ENCODE assay signal across 1 cellular context in the genomic region with DNA sequence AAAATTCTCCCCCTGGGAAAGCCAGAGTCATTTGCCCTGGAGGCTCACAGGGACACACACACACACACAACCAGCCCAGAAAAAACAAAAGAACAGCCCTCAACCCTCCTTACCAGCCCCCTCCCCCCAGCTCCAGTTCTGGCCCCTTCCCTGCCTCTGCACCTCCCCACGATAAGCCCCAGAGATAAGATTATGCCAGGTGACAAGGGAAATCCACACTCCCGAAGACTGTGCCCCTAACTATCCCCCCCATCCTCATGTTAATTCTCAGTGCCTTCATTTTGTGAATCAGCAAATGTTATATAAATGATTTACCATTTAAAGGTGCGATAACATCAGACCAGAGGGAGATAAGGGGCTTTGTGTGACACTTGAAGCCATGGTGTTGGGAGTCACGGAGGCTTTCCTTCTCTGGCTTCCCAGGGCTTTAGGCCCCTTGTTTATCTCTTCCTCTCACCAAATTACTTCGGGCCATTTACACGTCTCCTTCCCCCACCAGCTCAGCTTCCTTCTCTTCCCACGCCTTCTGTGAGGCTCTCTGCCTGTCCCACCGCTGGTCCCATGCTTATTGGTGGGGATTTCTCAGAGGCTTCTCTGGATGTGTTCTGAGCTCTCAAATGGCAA.
A peak's percentile ranks its signal among the peaks of the same experiment; 100 is the strongest.
TF ChIP-seq lines count a peak whose summit lies in the region.

No MANE protein-coding gene starts in this region.

TF ChIP-seq in HEK293, 187 proteins besides CTCF, POLR2A, EP300 and RAD21 (continued from another document and continues in another):
- TF ChIP-seq ZNF362 (tag by site-specific recombination; IDR thresholded peaks at IDR 0.05), result no peak
- TF ChIP-seq GLIS2 (tag by site-specific recombination; IDR thresholded peaks at IDR 0.05), result no peak
- TF ChIP-seq ZSCAN4 (tag by site-specific recombination; IDR thresholded peaks at IDR 0.05), result peak; percentile 68
- TF ChIP-seq ZNF645 (tag by site-specific recombination; IDR thresholded peaks at IDR 0.05), result no peak
- TF ChIP-seq, protein P1, sequence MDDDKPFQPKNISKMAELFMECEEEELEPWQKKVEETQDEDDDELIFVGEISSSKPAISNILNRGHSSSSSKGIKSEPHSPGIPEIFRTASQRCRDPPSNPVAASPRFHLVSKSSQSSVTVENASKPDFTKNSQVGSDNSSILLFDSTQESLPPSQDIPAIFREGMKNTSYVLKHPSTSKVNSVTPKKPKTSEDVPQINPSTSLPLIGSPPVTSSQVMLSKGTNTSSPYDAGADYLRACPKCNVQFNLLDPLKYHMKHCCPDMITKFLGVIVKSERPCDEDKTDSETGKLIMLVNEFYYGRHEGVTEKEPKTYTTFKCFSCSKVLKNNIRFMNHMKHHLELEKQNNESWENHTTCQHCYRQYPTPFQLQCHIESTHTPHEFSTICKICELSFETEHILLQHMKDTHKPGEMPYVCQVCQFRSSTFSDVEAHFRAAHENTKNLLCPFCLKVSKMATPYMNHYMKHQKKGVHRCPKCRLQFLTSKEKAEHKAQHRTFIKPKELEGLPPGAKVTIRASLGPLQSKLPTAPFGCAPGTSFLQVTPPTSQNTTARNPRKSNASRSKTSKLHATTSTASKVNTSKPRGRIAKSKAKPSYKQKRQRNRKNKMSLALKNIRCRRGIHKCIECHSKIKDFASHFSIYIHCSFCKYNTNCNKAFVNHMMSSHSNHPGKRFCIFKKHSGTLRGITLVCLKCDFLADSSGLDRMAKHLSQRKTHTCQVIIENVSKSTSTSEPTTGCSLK (tag by site-specific recombination; IDR thresholded peaks at IDR 0.05), result no peak
- TF ChIP-seq, protein P2, sequence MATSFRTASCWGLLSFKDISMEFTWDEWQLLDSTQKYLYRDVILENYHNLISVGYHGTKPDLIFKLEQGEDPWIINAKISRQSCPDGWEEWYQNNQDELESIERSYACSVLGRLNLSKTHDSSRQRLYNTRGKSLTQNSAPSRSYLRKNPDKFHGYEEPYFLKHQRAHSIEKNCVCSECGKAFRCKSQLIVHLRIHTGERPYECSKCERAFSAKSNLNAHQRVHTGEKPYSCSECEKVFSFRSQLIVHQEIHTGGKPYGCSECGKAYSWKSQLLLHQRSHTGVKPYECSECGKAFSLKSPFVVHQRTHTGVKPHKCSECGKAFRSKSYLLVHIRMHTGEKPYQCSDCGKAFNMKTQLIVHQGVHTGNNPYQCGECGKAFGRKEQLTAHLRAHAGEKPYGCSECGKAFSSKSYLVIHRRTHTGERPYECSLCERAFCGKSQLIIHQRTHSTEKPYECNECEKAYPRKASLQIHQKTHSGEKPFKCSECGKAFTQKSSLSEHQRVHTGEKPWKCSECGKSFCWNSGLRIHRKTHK (tag by site-specific recombination; IDR thresholded peaks at IDR 0.05), result no peak
- no peak for TF ChIP-seq ELK4 (IDR thresholded peaks at IDR 0.05; ENCODE audit: borderline replicate concordance, low read depth, low read length)
- peak; percentile 54; the same call in 1 of the 2 replicates for TF ChIP-seq KLF10 (tag by site-specific recombination; IDR thresholded peaks at IDR 0.05)
- no peak for TF ChIP-seq ZNF488 (tag by site-specific recombination; IDR thresholded peaks at IDR 0.05)
- 0 out of 2 replicates have a peak, but pooled peaks have one; percentile 19 for TF ChIP-seq REST (tag by site-specific recombination; IDR thresholded peaks at IDR 0.05)
- no peak for TF ChIP-seq KLF9 (tag by site-specific recombination; IDR thresholded peaks at IDR 0.05; ENCODE audit: low read depth)
- no peak for TF ChIP-seq ZNF660 (tag by site-specific recombination; IDR thresholded peaks at IDR 0.05)
- peak; percentile 98 for TF ChIP-seq FEZF1 (tag by site-specific recombination; IDR thresholded peaks at IDR 0.05)
- TF ChIP-seq ZNF776 (tag by site-specific recombination; IDR thresholded peaks at IDR 0.05; ENCODE audit: borderline replicate concordance), result no peak
- TF ChIP-seq, protein P3, sequence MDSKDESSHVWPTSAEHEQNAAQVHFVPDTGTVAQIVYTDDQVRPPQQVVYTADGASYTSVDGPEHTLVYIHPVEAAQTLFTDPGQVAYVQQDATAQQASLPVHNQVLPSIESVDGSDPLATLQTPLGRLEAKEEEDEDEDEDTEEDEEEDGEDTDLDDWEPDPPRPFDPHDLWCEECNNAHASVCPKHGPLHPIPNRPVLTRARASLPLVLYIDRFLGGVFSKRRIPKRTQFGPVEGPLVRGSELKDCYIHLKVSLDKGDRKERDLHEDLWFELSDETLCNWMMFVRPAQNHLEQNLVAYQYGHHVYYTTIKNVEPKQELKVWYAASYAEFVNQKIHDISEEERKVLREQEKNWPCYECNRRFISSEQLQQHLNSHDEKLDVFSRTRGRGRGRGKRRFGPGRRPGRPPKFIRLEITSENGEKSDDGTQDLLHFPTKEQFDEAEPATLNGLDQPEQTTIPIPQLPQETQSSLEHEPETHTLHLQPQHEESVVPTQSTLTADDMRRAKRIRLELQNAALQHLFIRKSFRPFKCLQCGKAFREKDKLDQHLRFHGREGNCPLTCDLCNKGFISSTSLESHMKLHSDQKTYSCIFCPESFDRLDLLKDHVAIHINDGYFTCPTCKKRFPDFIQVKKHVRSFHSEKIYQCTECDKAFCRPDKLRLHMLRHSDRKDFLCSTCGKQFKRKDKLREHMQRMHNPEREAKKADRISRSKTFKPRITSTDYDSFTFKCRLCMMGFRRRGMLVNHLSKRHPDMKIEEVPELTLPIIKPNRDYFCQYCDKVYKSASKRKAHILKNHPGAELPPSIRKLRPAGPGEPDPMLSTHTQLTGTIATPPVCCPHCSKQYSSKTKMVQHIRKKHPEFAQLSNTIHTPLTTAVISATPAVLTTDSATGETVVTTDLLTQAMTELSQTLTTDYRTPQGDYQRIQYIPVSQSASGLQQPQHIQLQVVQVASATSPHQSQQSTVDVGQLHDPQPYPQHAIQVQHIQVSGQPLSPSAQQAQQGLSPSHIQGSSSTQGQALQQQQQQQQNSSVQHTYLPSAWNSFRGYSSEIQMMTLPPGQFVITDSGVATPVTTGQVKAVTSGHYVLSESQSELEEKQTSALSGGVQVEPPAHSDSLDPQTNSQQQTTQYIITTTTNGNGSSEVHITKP (tag by site-specific recombination; IDR thresholded peaks at IDR 0.05), result peak; percentile 91
- TF ChIP-seq ZNF354C (tag by site-specific recombination; IDR thresholded peaks at IDR 0.05; ENCODE audit: borderline replicate concordance, low read depth), result no peak
- TF ChIP-seq BCL11A (tag by site-specific recombination; IDR thresholded peaks at IDR 0.05; ENCODE audit: low read depth), result no peak
- TF ChIP-seq ZNF37A (tag by site-specific recombination; IDR thresholded peaks at IDR 0.05), result no peak
- no peak for TF ChIP-seq ZNF658 (tag by site-specific recombination; IDR thresholded peaks at IDR 0.05)
- TF ChIP-seq ZNF423 (tag by site-specific recombination; IDR thresholded peaks at IDR 0.05), result peak; percentile 62
- TF ChIP-seq ZBTB11 (tag by site-specific recombination; conservative IDR thresholded peaks at IDR 0.05; ENCODE audit: low read depth), result peak; percentile 17; the same call in 1 of the 2 replicates
- TF ChIP-seq ZFP37 (tag by site-specific recombination; IDR thresholded peaks at IDR 0.05), result no peak
- no peak; the same call in 1 of the 2 replicates for TF ChIP-seq KLF8 (tag by site-specific recombination; IDR thresholded peaks at IDR 0.05)
- TF ChIP-seq ZNF214 (tag by site-specific recombination; IDR thresholded peaks at IDR 0.05; ENCODE audit: borderline replicate concordance), result no peak
- TF ChIP-seq, protein P4, sequence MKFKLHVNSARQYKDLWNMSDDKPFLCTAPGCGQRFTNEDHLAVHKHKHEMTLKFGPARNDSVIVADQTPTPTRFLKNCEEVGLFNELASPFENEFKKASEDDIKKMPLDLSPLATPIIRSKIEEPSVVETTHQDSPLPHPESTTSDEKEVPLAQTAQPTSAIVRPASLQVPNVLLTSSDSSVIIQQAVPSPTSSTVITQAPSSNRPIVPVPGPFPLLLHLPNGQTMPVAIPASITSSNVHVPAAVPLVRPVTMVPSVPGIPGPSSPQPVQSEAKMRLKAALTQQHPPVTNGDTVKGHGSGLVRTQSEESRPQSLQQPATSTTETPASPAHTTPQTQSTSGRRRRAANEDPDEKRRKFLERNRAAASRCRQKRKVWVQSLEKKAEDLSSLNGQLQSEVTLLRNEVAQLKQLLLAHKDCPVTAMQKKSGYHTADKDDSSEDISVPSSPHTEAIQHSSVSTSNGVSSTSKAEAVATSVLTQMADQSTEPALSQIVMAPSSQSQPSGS (tag by site-specific recombination; IDR thresholded peaks at IDR 0.05; ENCODE audit: low read depth), result peak; percentile 12; the same call in 1 of the 2 replicates
- TF ChIP-seq ZNF324 (tag by site-specific recombination; IDR thresholded peaks at IDR 0.05), result peak; percentile 47
- TF ChIP-seq ZNF24 (tag by site-specific recombination; IDR thresholded peaks at IDR 0.05), result no peak; the same call in 1 of the 2 replicates
